ENCODE assay signal across 8 cellular contexts in the genomic region with DNA sequence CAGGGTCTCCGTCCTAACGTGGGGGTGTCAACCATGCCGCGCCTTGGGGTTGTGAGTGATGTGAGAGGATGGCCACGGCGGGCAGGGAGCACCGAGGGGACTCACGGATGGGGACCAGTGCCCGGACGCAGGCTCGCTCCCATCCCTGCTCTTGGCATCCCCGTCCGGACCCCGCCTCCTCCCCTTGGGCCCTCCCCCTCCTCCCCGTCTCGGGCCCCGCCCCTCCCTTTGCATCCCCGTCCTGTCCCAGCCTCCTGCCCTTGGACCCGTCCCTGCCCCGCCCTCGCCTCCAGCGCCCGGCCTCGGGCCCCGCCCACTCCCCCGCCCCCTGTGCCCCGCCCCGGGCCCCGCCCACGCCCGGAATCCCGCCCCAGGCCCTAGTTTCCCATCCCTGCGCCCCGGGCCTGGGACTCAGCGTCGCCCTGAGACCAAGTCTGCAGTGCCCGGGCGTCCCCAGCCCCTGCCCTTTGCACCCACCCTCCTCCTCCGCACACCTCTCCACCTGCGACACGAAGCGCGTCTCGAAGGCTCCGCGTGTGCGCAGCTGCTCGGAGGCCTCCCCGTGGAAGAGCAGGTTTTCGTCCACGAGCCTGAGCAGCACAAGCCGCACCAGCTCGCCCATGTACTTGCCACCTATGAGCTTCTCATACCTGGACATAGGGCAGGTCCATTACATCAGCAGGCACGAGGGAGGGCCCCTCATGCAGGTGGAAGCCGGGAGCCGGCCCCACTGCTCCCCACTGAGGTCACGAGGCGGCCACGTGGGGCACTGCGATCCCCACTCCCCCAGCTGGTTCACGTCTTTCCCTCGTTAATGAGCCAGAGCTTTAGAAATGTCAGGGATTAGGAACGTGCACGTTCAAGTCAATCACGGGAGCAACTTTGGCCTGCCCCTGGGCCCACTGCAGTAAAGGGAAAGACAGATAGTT. TPM values are rescaled to one million over a fixed set of nuclear protein-coding genes. Genes with fewer than 3 reads are reported as not detected.
DNase-seq lines count a peak whose midpoint lies in the region; ATAC-seq, FAIRE-seq and TF ChIP-seq lines count a peak whose summit lies in the region.

No MANE protein-coding gene starts in this region.

- no peak overlapping the region for H3K9ac ChIP-seq in skeletal muscle satellite cell (ENCODE audit: low read depth, low read length)

- H3K4me3 ChIP-seq in body of pancreas (no peak overlapping the region), skeletal muscle satellite cell (ENCODE audit: low read length) (peak overlapping the region; percentile 62)

- H3K9me3 ChIP-seq in body of pancreas (no peaks in the 10 kb centered on the region), skeletal muscle satellite cell (replicated peaks; ENCODE audit: low read length) (no peaks in the 10 kb centered on the region)

- H3K27me3 ChIP-seq in body of pancreas (no peaks in the 10 kb centered on the region), skeletal muscle satellite cell (ENCODE audit: control insufficient read depth, insufficient read depth, low read length) (peaks cover 29% of the 10 kb centered on the region)

- H3K36me3 ChIP-seq in body of pancreas (replicated peaks in 1 of 2; ENCODE audit: insufficient read depth in 1 of 2, low read depth in 2 of 2) = no peaks in the 10 kb centered on the region
- no peaks in the 10 kb centered on the region for H3K36me3 ChIP-seq in skeletal muscle satellite cell (ENCODE audit: insufficient read depth, low read length)

- TF ChIP-seq POLR2A in body of pancreas (IDR thresholded peaks at IDR 0.05) = peak in 1 of 3 donors; percentile 27

- TF ChIP-seq CTCF in GM13977 (IDR thresholded peaks at IDR 0.05; ENCODE audit: extremely low read depth, insufficient read depth, missing control alignments) (no peak), body of pancreas (IDR thresholded peaks at IDR 0.05) (no peak)

- WGBS in body of pancreas, 2 donors = 20 to 29% methylated on average over 21 to 50 of the region's 65 CpGs

- peak; percentile 88 for DNase-seq in GM13977 (ENCODE audit: low spot score)
- DNase-seq in T1000 (lab: John Stamatoyannopoulos, UW) = peak; percentile 17
- DNase-seq in body of pancreas = peak; percentile 76 to 87 (median 82)
- peak; percentile 48 for DNase-seq in iPS DF 19.7 (ENCODE audit: low read depth, low spot score)
- DNase-seq in MV-4-11 (lab: John Stamatoyannopoulos, UW) = no peak
- DNase-seq in RKO (ENCODE audit: low spot score) = no peak
- no peak for DNase-seq in RCC 7860 (ENCODE audit: low spot score)

- in situ Hi-C loops in GM13977 (cut with MboI; ENCODE audit: low pct_unique_long_range_greater_than_20kb, low sequenced_read_pairs, unreplicated experiment) = no loop called here

- intact Hi-C loops in body of pancreas (cut with DNase I) = no loop called here

- H3K4me1 ChIP-seq in body of pancreas (peaks cover 22% of the 10 kb centered on the region), skeletal muscle satellite cell (ENCODE audit: control insufficient read depth, insufficient read depth, low read length) (peaks cover 10% of the 10 kb centered on the region)

- FAIRE-seq in RCC 7860 (lab: Jason Lieb, UNC) = no peak

- H3K27ac ChIP-seq in body of pancreas = peak overlapping the region in 3 of 4 donors; percentile 14 to 69 (median 68)

- peak overlapping the region; percentile 82 for H3K4me2 ChIP-seq in skeletal muscle satellite cell (ENCODE audit: low read length)

- peak; percentile 86 for ATAC-seq in body of pancreas

RNA-seq across cellular contexts. Expression of a gene that starts 5.1 kb away (rescaled TPM):
- not detected for total RNA-seq in body of pancreas
- not detected in 2 replicates for total RNA-seq in skeletal muscle satellite cell (2012; rRNA removed)

RNA-seq across cellular contexts. Expression of a gene that starts 22.9 kb away (rescaled TPM):
- total RNA-seq in body of pancreas = 10 to 100 TPM; 32.7 to 64.6 TPM
- total RNA-seq in skeletal muscle satellite cell (2012; rRNA removed) = 143 and 171 TPM in 2 replicates

RNA-seq across cellular contexts. Expression of a gene that starts 42.1 kb away (rescaled TPM):
- total RNA-seq in body of pancreas = 10 to 100 TPM; 39.2 to 51.9 TPM
- total RNA-seq in skeletal muscle satellite cell (2012; rRNA removed) = 36.7 and 51.7 TPM in 2 replicates

RNA-seq across cellular contexts. Expression of a gene that starts 43.0 kb away (rescaled TPM):
- 1 to 10 TPM; 1.3 to 2.1 TPM for total RNA-seq in body of pancreas
- total RNA-seq in skeletal muscle satellite cell (2012; rRNA removed) = 0.25 and 0.44 TPM in 2 replicates

RNA-seq across cellular contexts. Expression of a gene that starts 54.5 kb away (rescaled TPM):
- total RNA-seq in body of pancreas = 10 to 100 TPM; 37.6 to 55.4 TPM
- total RNA-seq in skeletal muscle satellite cell (2012; rRNA removed) = 80.4 and 104 TPM in 2 replicates

Comparison
In these comparisons a context has a peak if more than half of its experiments do, and no peak if none do; other contexts are left out.
1. DNase-seq: peak in GM13977 (single experiment), T1000 (single experiment), body of pancreas (4 of 4) and iPS DF 19.7 (single experiment); none in MV-4-11 (single experiment), RKO (single experiment) and RCC 7860 (single experiment).